Comparison of ENCODE assay signal across 1 cellular context in genomic region chr5:29614202-29614601, GRCh38.
TF ChIP-seq lines count a peak whose summit lies in the region.

No MANE protein-coding gene starts in this region.

TF ChIP-seq in GM23338, 12 proteins besides CTCF, POLR2A, EP300 and RAD21:
- TF ChIP-seq REST (IDR thresholded peaks at IDR 0.05; ENCODE audit: unreplicated experiment), result no peak
- no peak for TF ChIP-seq CREB1 (CRISPR knock-in tag; IDR thresholded peaks at IDR 0.05; ENCODE audit: low read depth)
- no peak for TF ChIP-seq ZNF462 (CRISPR knock-in tag; IDR thresholded peaks at IDR 0.05)
- TF ChIP-seq ETS1 (IDR thresholded peaks at IDR 0.05), result no peak
- no peak for TF ChIP-seq JUNB (IDR thresholded peaks at IDR 0.05; ENCODE audit: unreplicated experiment)
- no peak for TF ChIP-seq NANOG (IDR thresholded peaks at IDR 0.05; ENCODE audit: borderline replicate concordance)
- TF ChIP-seq EZH2phosphoT487 (IDR thresholded peaks at IDR 0.05; ENCODE audit: unreplicated experiment), result no peak
- no peak for TF ChIP-seq STAT1 (IDR thresholded peaks at IDR 0.05; ENCODE audit: unreplicated experiment)
